Comparison of ENCODE assay signal across 13 cellular contexts in genomic region chr5:159913048-159913447, GRCh38. TPM values are rescaled to one million over a fixed set of nuclear protein-coding genes. Genes with fewer than 3 reads are reported as not detected.
DNase-seq lines count a peak whose midpoint lies in the region; ATAC-seq and TF ChIP-seq lines count a peak whose summit lies in the region.
"Had no signal": no experiment of that assay in that cellular context is flagged by ENCODE, and none has a peak within 500 bp of the region (broad histone marks: within the 10 kb centered on the region; RNA-seq: fewer than 3 reads in every experiment).

No MANE protein-coding gene starts in this region.

- TF ChIP-seq POLR2A in NB4 (IDR thresholded peaks at IDR 0.05; ENCODE audit: extremely low read depth, insufficient read length), result no peak

- peak overlapping the region; percentile 59 for H3K4me3 ChIP-seq in ACC112 (ENCODE audit: low read depth, low read length)
- H3K4me3 ChIP-seq in NB4 (ENCODE audit: low read depth, low read length), result no peak overlapping the region
- no peak overlapping the region for H3K4me3 ChIP-seq in mesenchymal stem cell (ENCODE audit: insufficient read depth in 1 of 2, low read depth in 1 of 2, low read length in 2 of 2)

- no peak overlapping the region for H2BK120ac ChIP-seq in mesenchymal stem cell (ENCODE audit: low read depth, low read length)

- no peaks in the 10 kb centered on the region for H3K79me1 ChIP-seq in mesenchymal stem cell (replicated peaks; ENCODE audit: low read length, poor library complexity, severe bottlenecking)

- no peak overlapping the region for H2BK5ac ChIP-seq in mesenchymal stem cell (ENCODE audit: low read depth, low read length, poor library complexity, severe bottlenecking)

- no peak overlapping the region for H3K23ac ChIP-seq in mesenchymal stem cell (ENCODE audit: low read length in 2 of 2)

- H3K36me3 ChIP-seq in ACC112 (ENCODE audit: insufficient read depth, low read length), result no peaks in the 10 kb centered on the region
- H3K36me3 ChIP-seq in mesenchymal stem cell (ENCODE audit: control insufficient read depth in 1 of 2, insufficient read depth in 2 of 2, low read depth in 1 of 2, low read length in 2 of 2), result no peaks in the 10 kb centered on the region
- H3K36me3 ChIP-seq: BE2C had no signal

- DNase-seq in NB4 (ENCODE audit: low read depth), result peak; percentile 33
- DNase-seq in dermis blood vessel endothelial cell, result peak; percentile 48
- peak; percentile 92 for DNase-seq in mesenchymal stem cell
- no peak for DNase-seq in NCI-H774 (lab: John Stamatoyannopoulos, UW)
- no peak for DNase-seq in GM13977 (ENCODE audit: low spot score)
- DNase-seq: activated T-cell treated with anti-CD3 and anti-CD28 coated beads, Interleukin-2, amount 50 U/mL, for 1 hour; BE2C; hippocampal formation; natural killer cell; NCI-H187 treated with DMSO at 0.1 percent for 48 hours had no signal

- H3K18ac ChIP-seq in mesenchymal stem cell (ENCODE audit: low read depth in 1 of 2, low read length in 2 of 2), result no peak overlapping the region

- peak overlapping the region in 1 of 2 experiments; percentile 24 for H2BK12ac ChIP-seq in mesenchymal stem cell (ENCODE audit: low read length in 2 of 2)

- no peak overlapping the region for H4K8ac ChIP-seq in mesenchymal stem cell (ENCODE audit: low read length)

- peak overlapping the region; percentile 91 for H3K27ac ChIP-seq in ACC112 (ENCODE audit: low read depth, low read length)
- peak overlapping the region; percentile 13 for H3K27ac ChIP-seq in mesenchymal stem cell (ENCODE audit: low read length, poor library complexity, severe bottlenecking)

- 0% methylated on average over 6 of the region's 6 CpGs for WGBS in mesenchymal stem cell

- H3K4me1 ChIP-seq in ACC112 (ENCODE audit: control insufficient read depth, insufficient read depth, low read length, unreplicated experiment) (peaks cover 78% of the 10 kb centered on the region), mesenchymal stem cell (ENCODE audit: control insufficient read depth, insufficient read depth, low read depth, low read length) (peaks cover 36% of the 10 kb centered on the region)
- H3K4me1 ChIP-seq: BE2C had no signal

- no peak for TF ChIP-seq CTCF in NB4 (IDR thresholded peaks at IDR 0.05; ENCODE audit: low read depth, low read length)
- TF ChIP-seq CTCF in GM13977 (IDR thresholded peaks at IDR 0.05; ENCODE audit: extremely low read depth, insufficient read depth, missing control alignments), result no peak

- no peak for ATAC-seq in GM19324 (IDR thresholded peaks at IDR 0.05; ENCODE audit: low FRiP score, unreplicated experiment)
- ATAC-seq in GM21717 (IDR thresholded peaks at IDR 0.05; ENCODE audit: unreplicated experiment), result no peak
- ATAC-seq: natural killer cell had no signal

- no peaks in the 10 kb centered on the region for H3K9me3 ChIP-seq in mesenchymal stem cell (ENCODE audit: control insufficient read depth, low read length)
- H3K9me3 ChIP-seq: BE2C had no signal

- in situ Hi-C loops in GM13977 (cut with MboI; ENCODE audit: low pct_unique_long_range_greater_than_20kb, low sequenced_read_pairs, unreplicated experiment), result no loop called here

- H4K91ac ChIP-seq in mesenchymal stem cell (ENCODE audit: low read length), result no peak overlapping the region

- H3K27me3 ChIP-seq in ACC112 (ENCODE audit: insufficient read depth, low read length), result no peaks in the 10 kb centered on the region
- peaks cover 0 to 76% of the 10 kb centered on the region in 2 experiments for H3K27me3 ChIP-seq in mesenchymal stem cell (ENCODE audit: control insufficient read depth in 1 of 2, insufficient read depth in 1 of 2, low read length in 2 of 2)

- H3K79me2 ChIP-seq in ACC112 (ENCODE audit: control insufficient read depth, insufficient read depth, low read length, unreplicated experiment), result no peaks in the 10 kb centered on the region

- H2BK15ac ChIP-seq in mesenchymal stem cell (ENCODE audit: low read depth, poor library complexity, severe bottlenecking), result no peak overlapping the region

- H3K9ac ChIP-seq in mesenchymal stem cell (ENCODE audit: low read length), result no peak overlapping the region

- no peak overlapping the region for H3K14ac ChIP-seq in mesenchymal stem cell (ENCODE audit: low read length in 2 of 2)

- H3K4me2 ChIP-seq in mesenchymal stem cell (ENCODE audit: low read length, poor library complexity, severe bottlenecking), result no peak overlapping the region

- H2AK5ac ChIP-seq in mesenchymal stem cell (ENCODE audit: low read length, severe bottlenecking), result no peak overlapping the region

- H2AFZ ChIP-seq in ACC112 (ENCODE audit: low read length, unreplicated experiment) (no peak overlapping the region), mesenchymal stem cell (ENCODE audit: low read depth, low read length) (no peak overlapping the region)

- H3K4ac ChIP-seq in mesenchymal stem cell (ENCODE audit: low read depth in 1 of 2, low read length in 2 of 2), result no peak overlapping the region

RNA-seq across cellular contexts. Expression of gene ADRA1B, which starts 3.2 kb away (rescaled TPM):
- total RNA-seq in dermis blood vessel endothelial cell, result 0.34 TPM in 1 of 2 replicates, not detected in the other
- 0.80 TPM for polyA plus RNA-seq in mesenchymal stem cell (2013, experiment 1 of 2)
- 0.70 TPM for polyA plus RNA-seq in mesenchymal stem cell (2013, experiment 2 of 2)
- total RNA-seq: natural killer cell had no signal

Comparison
In these comparisons a context has a peak if more than half of its experiments do, and no peak if none do; other contexts are left out.
1. DNase-seq: peak in NB4 (single experiment), dermis blood vessel endothelial cell (single experiment) and mesenchymal stem cell (single experiment); none in NCI-H774 (single experiment) and GM13977 (single experiment).